Comparison of ENCODE assay signal across 7 cellular contexts in genomic region chr7:66044498-66044854, GRCh38. TPM values are rescaled to one million over a fixed set of nuclear protein-coding genes. Genes with fewer than 3 reads are reported as not detected.
A peak's percentile ranks its signal among the peaks of the same experiment; 100 is the strongest.
DNase-seq lines count a peak whose midpoint lies in the region; ATAC-seq, FAIRE-seq and TF ChIP-seq lines count a peak whose summit lies in the region.
"Not testable (repeated sequence)": the region's sequence is repeated elsewhere in the genome, so short reads cannot be mapped to it uniquely, and the experiment has no call there.

No MANE protein-coding gene starts in this region.

- H3K9me3 Mint-ChIP-seq in WTC11; activated naive CD8-positive, alpha-beta T cell treated with anti-CD3 and anti-CD28 coated beads, Interleukin-2, amount 50 U/mL, for 24 hours; naive thymus-derived CD8-positive, alpha-beta T cell: not testable (repeated sequence)

- H3K27ac ChIP-seq in GM23248; H1 (ENCODE audit: low read depth, low read length); hepatocyte; spleen: not testable (repeated sequence)

- not testable (repeated sequence) for H3K79me1 ChIP-seq in H1 (ENCODE audit: low read depth, low read length)

- H3K4me1 Mint-ChIP-seq in WTC11; activated naive CD8-positive, alpha-beta T cell treated with anti-CD3 and anti-CD28 coated beads, Interleukin-2, amount 50 U/mL, for 24 hours: not testable (repeated sequence)
- H3K4me1 Mint-ChIP-seq in naive thymus-derived CD8-positive, alpha-beta T cell, result peaks cover 3 to 11% (median 7%) of the 10 kb centered on the region in 4 donors

- not testable (repeated sequence) for H3K36me3 Mint-ChIP-seq in WTC11; activated naive CD8-positive, alpha-beta T cell treated with anti-CD3 and anti-CD28 coated beads, Interleukin-2, amount 50 U/mL, for 24 hours (ENCODE audit: low read depth); naive thymus-derived CD8-positive, alpha-beta T cell

- H4K91ac ChIP-seq in H1 (replicated peaks; ENCODE audit: insufficient read length, low read length), result not testable (repeated sequence)

- not testable (repeated sequence) for DNase-seq in GM23248; WTC11 (ENCODE audit: low spot score); activated naive CD8-positive, alpha-beta T cell treated with anti-CD3 and anti-CD28 coated beads, Interleukin-2, amount 50 U/mL, for 24 hours; H1 (ENCODE audit: low read depth in 1 of 2, low spot score in 2 of 2); hepatocyte (ENCODE audit: low spot score); naive thymus-derived CD8-positive, alpha-beta T cell; spleen

- H2BK5ac ChIP-seq in H1 (ENCODE audit: low read depth, low read length), result not testable (repeated sequence)

- H3K4me3 ChIP-seq in GM23248 (peak overlapping the region; percentile 63), H1 (ENCODE audit: extremely low read depth in 1 of 4, insufficient read depth in 2 of 4, low read depth in 3 of 4, low read length in 4 of 4) (peak overlapping the region in 2 of 4 experiments; percentile 48 to 60; a peak in 3 of 8 replicates), hepatocyte (peak overlapping the region; percentile 12), spleen (peak overlapping the region in 7 of 8 donors; percentile 36 to 70 (median 39))

- not testable (repeated sequence) for H2AK5ac ChIP-seq in H1 (ENCODE audit: low read depth, low read length)

- not testable (repeated sequence) for H4K8ac ChIP-seq in H1 (ENCODE audit: extremely low read depth, insufficient read depth, low read length)

- TF ChIP-seq CTCF in WTC11 (IDR thresholded peaks at IDR 0.05); H1 (IDR thresholded peaks at IDR 0.05; ENCODE audit: control extremely low read depth in 1 of 3, insufficient read depth in 1 of 3, low read depth in 1 of 3, low read length in 3 of 3); hepatocyte (IDR thresholded peaks at IDR 0.05; ENCODE audit: poor library complexity); spleen (IDR thresholded peaks at IDR 0.05 in 8 of 11, conservative IDR thresholded peaks at IDR 0.05 in 3 of 11): not testable (repeated sequence)

- H4K5ac ChIP-seq in H1 (ENCODE audit: insufficient read length, low read depth, low read length), result not testable (repeated sequence)

- ATAC-seq in WTC11; activated naive CD8-positive, alpha-beta T cell treated with anti-CD3 and anti-CD28 coated beads, Interleukin-2, amount 50 U/mL, for 24 hours; naive thymus-derived CD8-positive, alpha-beta T cell: not testable (repeated sequence)

- POLR2A ChIA-PET in WTC11 (lab: Charles Lee), result interaction anchor here (0.9 to 1.0 kb wide), 3 partner anchors 31 to 449 kb away, joined by 3 to 5 read pairs (median 3); partner anchors contain the start of gene ASL
- POLR2A ChIA-PET in H1 (lab: Charles Lee; ENCODE audit: partially characterized antibody), result interaction anchor here (1.2 to 1.4 kb wide), 3 partner anchors 31 to 294 kb away, joined by 3 read pairs; partner anchors contain the start of genes ASL and CRCP
- POLR2A ChIA-PET in naive thymus-derived CD8-positive, alpha-beta T cell (lab: Charles Lee), result not testable (repeated sequence)

- TF ChIP-seq POLR2A in H1 (IDR thresholded peaks at IDR 0.05; ENCODE audit: control extremely low read depth in 1 of 2, low read depth in 2 of 2, low read length in 2 of 2); spleen (IDR thresholded peaks at IDR 0.05): not testable (repeated sequence)

- not testable (repeated sequence) for H3K56ac ChIP-seq in H1 (replicated peaks; ENCODE audit: insufficient read length, low read depth, low read length)

- in situ Hi-C loops in GM23248 (cut with MboI), result loop anchor here (10.0 kb wide), 1 partner anchor 60 kb away; no protein-coding TSS in a partner anchor

- H3K18ac ChIP-seq in H1 (ENCODE audit: extremely low read depth, low read length), result not testable (repeated sequence)

- CTCF ChIA-PET in WTC11 (lab: Charles Lee), result interaction anchor here (0.7 to 3.0 kb wide), 2 partner anchors 14 to 496 kb away, joined by 3 to 11 read pairs; no protein-coding TSS in a partner anchor
- CTCF ChIA-PET in H1 (lab: Charles Lee; ENCODE audit: partially characterized antibody), result not testable (repeated sequence)

- peaks cover 30% of the 10 kb centered on the region for H3K4me1 ChIP-seq in GM23248 (ENCODE audit: insufficient read depth)
- not testable (repeated sequence) for H3K4me1 ChIP-seq in H1 (replicated peaks in 1 of 4; ENCODE audit: control insufficient read depth in 3 of 4, insufficient read depth in 4 of 4, low read length in 3 of 4); hepatocyte (ENCODE audit: insufficient read depth)
- peaks cover 0 to 14% (median 12%) of the 10 kb centered on the region in 6 donors for H3K4me1 ChIP-seq in spleen

- not testable (repeated sequence) for H3K23me2 ChIP-seq in H1 (ENCODE audit: low read depth, low read length)

- not testable (repeated sequence) for H3K27me3 ChIP-seq in GM23248 (replicated peaks; ENCODE audit: insufficient read depth); H1 (replicated peaks in 1 of 4; ENCODE audit: control insufficient read depth in 3 of 4, extremely low read depth in 1 of 4, insufficient read depth in 3 of 4, low read length in 3 of 4); hepatocyte
- peaks cover 0 to 19% (median 0%) of the 10 kb centered on the region in 7 donors for H3K27me3 ChIP-seq in spleen (replicated peaks in 1 of 7)

- not testable (repeated sequence) for H4K20me1 ChIP-seq in GM23248 (ENCODE audit: insufficient read depth); H1 (replicated peaks in 1 of 2; ENCODE audit: control insufficient read depth in 1 of 2, insufficient read depth in 2 of 2, low read length in 2 of 2); hepatocyte (ENCODE audit: insufficient read depth, poor library complexity, severe bottlenecking)

- not testable (repeated sequence) for H2BK20ac ChIP-seq in H1 (ENCODE audit: low read length)

- H3K27ac Mint-ChIP-seq in WTC11; activated naive CD8-positive, alpha-beta T cell treated with anti-CD3 and anti-CD28 coated beads, Interleukin-2, amount 50 U/mL, for 24 hours; naive thymus-derived CD8-positive, alpha-beta T cell: not testable (repeated sequence)

- H3K9ac ChIP-seq in GM23248, result peak overlapping the region; percentile 63; the same call in 1 of the 2 replicates
- H3K9ac ChIP-seq in H1 (replicated peaks in 1 of 4; ENCODE audit: extremely low read depth in 1 of 4, low read depth in 3 of 4, low read length in 3 of 4), result not testable (repeated sequence)

- not testable (repeated sequence) for H2BK120ac ChIP-seq in H1 (replicated peaks; ENCODE audit: low read depth, low read length)

- not testable (repeated sequence) for H3K23ac ChIP-seq in H1 (ENCODE audit: insufficient read length)

- not testable (repeated sequence) for TF ChIP-seq RAD21 in H1 (IDR thresholded peaks at IDR 0.05 in 1 of 2, conservative IDR thresholded peaks at IDR 0.05 in 1 of 2; ENCODE audit: low read depth in 2 of 2, low read length in 2 of 2)

- not testable (repeated sequence) for H3K9me2 ChIP-seq in GM23248 (ENCODE audit: insufficient read depth); hepatocyte (replicated peaks; ENCODE audit: insufficient read depth)

- intact Hi-C loops in spleen (cut with DNase I; ENCODE audit: low total_unique reads), result not testable (repeated sequence)

- H3K27me3 Mint-ChIP-seq in WTC11 (ENCODE audit: low read depth), result peaks cover 18% of the 10 kb centered on the region
- peaks cover 21% of the 10 kb centered on the region for H3K27me3 Mint-ChIP-seq in activated naive CD8-positive, alpha-beta T cell treated with anti-CD3 and anti-CD28 coated beads, Interleukin-2, amount 50 U/mL, for 24 hours
- peaks cover 0 to 19% (median 11%) of the 10 kb centered on the region in 5 donors for H3K27me3 Mint-ChIP-seq in naive thymus-derived CD8-positive, alpha-beta T cell

- not testable (repeated sequence) for H2BK15ac ChIP-seq in H1 (ENCODE audit: low read length)

- H2BK12ac ChIP-seq in H1 (ENCODE audit: low read depth, low read length), result not testable (repeated sequence)

- H3K4ac ChIP-seq in H1 (replicated peaks; ENCODE audit: insufficient read length, low read depth, low read length), result not testable (repeated sequence)

- FAIRE-seq in H1 (lab: Jason Lieb, UNC), result not testable (repeated sequence)

- WGBS in GM23248 (ENCODE audit: low coverage in 1 of 2, low lambda C conversion rate in 2 of 2, missing lambda C conversion rate in 2 of 2), 2 experiments, result 15 to 16% methylated on average over 10 to 17 of the region's 17 CpGs
- WGBS in H1 (ENCODE audit: extremely low coverage in 1 of 2, insufficient coverage in 1 of 2, insufficient read length in 1 of 2, insufficient replicate concordance in 2 of 2, low coverage in 1 of 2, low lambda C conversion rate in 2 of 2, missing lambda C conversion rate in 1 of 2), 2 experiments, result 49% methylated on average over 9 of the region's 17 CpGs; no CpG with 5 or more reads in 1 of the 2 experiments
- 18% methylated on average over 17 of the region's 17 CpGs for WGBS in hepatocyte (ENCODE audit: low lambda C conversion rate, missing lambda C conversion rate)
- WGBS in spleen, 5 donors, result 16 to 32% (median 20%) methylated on average over 15 to 17 of the region's 17 CpGs

- H3K9me3 ChIP-seq in GM23248 (ENCODE audit: low read depth); H1 (ENCODE audit: insufficient read depth in 2 of 2, low read depth in 1 of 2, low read length in 1 of 2); hepatocyte (ENCODE audit: low read depth); spleen: not testable (repeated sequence)

- H2AFZ ChIP-seq in GM23248, result peak overlapping the region; percentile 91
- not testable (repeated sequence) for H2AFZ ChIP-seq in H1 (ENCODE audit: low read length)
- H2AFZ ChIP-seq in hepatocyte, result peak overlapping the region; percentile 81

- TF ChIP-seq EP300 in H1 (IDR thresholded peaks at IDR 0.05; ENCODE audit: borderline replicate concordance in 1 of 2, low read depth in 2 of 2, low read length in 2 of 2), result not testable (repeated sequence)

- H3K4me3 Mint-ChIP-seq in WTC11, result peak overlapping the region; percentile 72
- peak overlapping the region; percentile 74 for H3K4me3 Mint-ChIP-seq in activated naive CD8-positive, alpha-beta T cell treated with anti-CD3 and anti-CD28 coated beads, Interleukin-2, amount 50 U/mL, for 24 hours
- H3K4me3 Mint-ChIP-seq in naive thymus-derived CD8-positive, alpha-beta T cell, result peak overlapping the region; percentile 78 to 89 (median 82)

- not testable (repeated sequence) for H3K79me2 ChIP-seq in GM23248 (ENCODE audit: insufficient read depth); H1 (ENCODE audit: control insufficient read depth in 1 of 2, insufficient read depth in 2 of 2, low read length in 2 of 2); hepatocyte

- H3F3A ChIP-seq in GM23248 (ENCODE audit: insufficient read depth), result not testable (repeated sequence)

- not testable (repeated sequence) for H3K14ac ChIP-seq in H1 (ENCODE audit: insufficient read length)

- H3K36me3 ChIP-seq in GM23248 (ENCODE audit: low read depth); H1 (ENCODE audit: control insufficient read depth in 2 of 4, insufficient read depth in 4 of 4, low read length in 3 of 4); hepatocyte (replicated peaks; ENCODE audit: insufficient read depth, low read depth); spleen: not testable (repeated sequence)

- H3K4me2 ChIP-seq in GM23248 (ENCODE audit: unreplicated experiment) (peak overlapping the region; percentile 80), H1 (ENCODE audit: insufficient read depth in 1 of 2, low read depth in 2 of 2, low read length in 2 of 2) (peak overlapping the region; percentile 45 to 75; a peak in 1 of 4 replicates), hepatocyte (peak overlapping the region; percentile 93)

RNA-seq across cellular contexts. Expression of gene ASL, which starts 31.1 kb away (rescaled TPM):
- 66.1 and 81.0 TPM in 2 replicates for total RNA-seq in GM23248 (2014; rRNA removed; shearing (Covaris generic))
- polyA plus RNA-seq in GM23248 (2016; fragmentation: Nextera tagmentation; extraction: Ambion mirVana) (54.5 and 55.4 TPM in 2 replicates), H1 (2011; rRNA removed) (35.3 and 44.9 TPM in 2 replicates), hepatocyte (101 and 109 TPM in 2 replicates), spleen (10 to 100 TPM; 24.6 to 56.4 (median 51.2) TPM)
- total RNA-seq in WTC11 (2021) (29.5 to 31.9 TPM (median 29.8 TPM) in 3 replicates), hepatocyte (83.7 and 98.5 TPM in 2 replicates), spleen (10 to 100 TPM; 30.9 to 45.1 (median 39.3) TPM)
- total RNA-seq in H1 (2021; fragmentation: NEBNext Ultra II Directional; extraction: Animal tissue kit (Norgen Biotek cat#: 25700)), result 23.3 and 23.4 TPM in 2 replicates
- polyA plus RNA-seq in H1 (2011; cell fraction: cytosol; rRNA removed), result 40.5 TPM
- 94.7 TPM for polyA plus RNA-seq in H1 (2011; cell fraction: nucleus; rRNA removed)
- 27.1 to 38.6 TPM (median 35.5 TPM) in 4 replicates for polyA plus RNA-seq in H1 (2012, experiment 1 of 2)
- 62.0 TPM for polyA plus RNA-seq in H1 (2012, experiment 2 of 2)
- polyA plus RNA-seq in H1 (2013, experiment 1 of 2), result 16.1 TPM
- 14.4 TPM for polyA plus RNA-seq in H1 (2013, experiment 2 of 2)
- polyA minus RNA-seq in H1 (2011; rRNA and poly(A)+ RNA removed), result 19.5 and 23.7 TPM in 2 replicates
- polyA minus RNA-seq in H1 (2011; cell fraction: cytosol; rRNA and poly(A)+ RNA removed), result 17.3 TPM
- 25.6 TPM for polyA minus RNA-seq in H1 (2011; cell fraction: nucleus; rRNA and poly(A)+ RNA removed)
- 10 to 100 TPM; 15.2 to 18.6 TPM for total RNA-seq in naive thymus-derived CD8-positive, alpha-beta T cell
- 10 to 100 TPM in 1 of 3 donors, 1 to 10 TPM in 2; 5.2 to 13.0 (median 7.6) TPM for polyA plus RNA-seq in naive thymus-derived CD8-positive, alpha-beta T cell
